In the genomic region with DNA sequence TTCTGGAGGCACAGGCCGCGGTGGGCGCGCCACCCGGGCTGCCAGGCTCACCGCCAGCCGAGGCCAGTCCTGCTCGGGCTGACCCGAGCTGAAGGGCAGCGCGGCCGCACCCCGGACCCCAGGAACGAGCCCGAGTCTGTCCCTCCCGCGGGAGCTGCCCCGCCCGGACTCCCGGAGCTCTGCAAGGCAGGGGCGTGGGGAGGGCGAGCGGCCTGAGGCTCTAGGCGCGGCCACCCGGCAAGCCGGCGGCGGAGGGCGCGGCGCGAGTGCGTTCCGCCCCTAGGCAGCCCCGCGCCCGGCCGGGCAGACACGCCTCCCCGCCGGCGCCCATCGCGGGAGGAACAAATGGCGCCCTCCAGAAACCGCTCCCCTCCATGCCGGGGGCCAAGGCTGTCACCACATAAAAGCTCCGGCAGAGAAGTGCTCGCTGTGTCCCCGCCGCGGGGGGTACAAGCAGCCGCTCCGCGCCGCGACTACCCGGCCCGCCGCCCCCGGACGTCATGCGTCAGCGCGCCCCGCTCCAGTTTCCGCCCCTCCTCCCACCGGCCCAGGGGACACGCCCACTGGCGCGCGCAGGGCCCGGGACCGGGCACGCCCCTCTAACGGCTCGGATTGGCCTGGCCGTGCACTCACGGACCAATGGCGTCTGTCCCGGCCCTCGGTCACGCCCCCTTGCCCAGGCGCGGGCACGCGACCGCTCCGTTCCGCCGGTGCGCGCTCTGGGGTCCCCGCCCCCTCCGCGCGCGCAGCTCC, we compare ENCODE assay signal across 8 cellular contexts. TPM values are rescaled to one million over a fixed set of nuclear protein-coding genes. Genes with fewer than 3 reads are reported as not detected.
A peak's percentile ranks its signal among the peaks of the same experiment; 100 is the strongest.
DNase-seq lines count a peak whose midpoint lies in the region; ATAC-seq and TF ChIP-seq lines count a peak whose summit lies in the region.

No MANE protein-coding gene starts in this region.

- TF ChIP-seq CTCF in GM10248 (IDR thresholded peaks at IDR 0.05; ENCODE audit: control extremely low read depth, extremely low read depth, low read depth, missing control alignments) (no peak), suprapubic skin (IDR thresholded peaks at IDR 0.05) (no peak)

- no peaks in the 10 kb centered on the region for H3K9me3 Mint-ChIP-seq in activated naive CD8-positive, alpha-beta T cell (ENCODE audit: low read depth)

- no peaks in the 10 kb centered on the region for H3K27me3 ChIP-seq in suprapubic skin

- TF ChIP-seq EP300 in suprapubic skin (IDR thresholded peaks at IDR 0.05): no peak

- POLR2A ChIA-PET in GM10248 (lab: Yijun Ruan, JAX): interaction anchor here (0.5 to 2.5 kb wide), 9 partner anchors 10 to 108 kb away, joined by 3 to 10 read pairs (median 3); no protein-coding TSS in a partner anchor

- H3K4me1 Mint-ChIP-seq in activated naive CD8-positive, alpha-beta T cell (ENCODE audit: low read depth): peaks cover 51% of the 10 kb centered on the region

- peak overlapping the region; percentile 94 for H3K4me3 ChIP-seq in suprapubic skin

- peaks cover 35% of the 10 kb centered on the region for H3K4me1 ChIP-seq in suprapubic skin

- 1% methylated on average over 25 of the region's 99 CpGs for WGBS in suprapubic skin

- no peaks in the 10 kb centered on the region for H3K36me3 Mint-ChIP-seq in activated naive CD8-positive, alpha-beta T cell

- H3K27ac ChIP-seq in suprapubic skin: peak overlapping the region; percentile 99

- peak overlapping the region; percentile 69 for H3K4me3 Mint-ChIP-seq in activated naive CD8-positive, alpha-beta T cell

- H3K27ac Mint-ChIP-seq in activated naive CD8-positive, alpha-beta T cell: no peak overlapping the region

- H3K36me3 ChIP-seq in suprapubic skin: no peaks in the 10 kb centered on the region

- no peaks in the 10 kb centered on the region for H3K9me3 ChIP-seq in suprapubic skin

- CTCF ChIA-PET in GM10248 (lab: Yijun Ruan, JAX): interaction anchor here (0.6 to 4.2 kb wide), 14 partner anchors 9 to 164 kb away, joined by 3 to 19 read pairs (median 3); no protein-coding TSS in a partner anchor

- peak; percentile 80 to 91 for TF ChIP-seq POLR2A in suprapubic skin (IDR thresholded peaks at IDR 0.05)

- ATAC-seq in HG02571 (IDR thresholded peaks at IDR 0.05; ENCODE audit: unreplicated experiment) (peak; percentile 63), SK-N-SH treated with all-trans-retinoic acid at 6 μM for 48 hours (peak; percentile 87)

- H3K27me3 Mint-ChIP-seq in activated naive CD8-positive, alpha-beta T cell: no peaks in the 10 kb centered on the region

- DNase-seq in GM10248 (ENCODE audit: extremely low spot score): peak; percentile 98
- DNase-seq in NAMALWA (ENCODE audit: low spot score): peak; percentile 97
- peak; percentile 98 for DNase-seq in glomerular visceral epithelial cell (ENCODE audit: extremely low spot score)
- DNase-seq in occipital lobe (lab: John Stamatoyannopoulos, UW): peak; percentile 98
- DNase-seq in suprapubic skin (ENCODE audit: low spot score in 2 of 2): peak; percentile 99

TF ChIP-seq in SK-N-SH treated with all-trans-retinoic acid at 6 μM for 48 hours, 23 proteins besides CTCF, POLR2A, EP300 and RAD21:
- no peak for TF ChIP-seq POU6F1 (CRISPR knock-in tag; IDR thresholded peaks at IDR 0.05; ENCODE audit: borderline replicate concordance, low read depth)
- no peak for TF ChIP-seq ZNF565 (CRISPR knock-in tag; conservative IDR thresholded peaks at IDR 0.05; ENCODE audit: low read depth)
- no peak for TF ChIP-seq TCF4 (CRISPR knock-in tag; IDR thresholded peaks at IDR 0.05; ENCODE audit: borderline replicate concordance)
- TF ChIP-seq CSDC2 (CRISPR knock-in tag; IDR thresholded peaks at IDR 0.05): no peak
- TF ChIP-seq ZNF70 (CRISPR knock-in tag; IDR thresholded peaks at IDR 0.05): no peak
- no peak for TF ChIP-seq ZNF8 (CRISPR knock-in tag; IDR thresholded peaks at IDR 0.05)
- TF ChIP-seq ZC3H10 (CRISPR knock-in tag; IDR thresholded peaks at IDR 0.05): no peak
- TF ChIP-seq ISL1 (CRISPR knock-in tag; IDR thresholded peaks at IDR 0.05): no peak
- TF ChIP-seq CREB5 (CRISPR knock-in tag; IDR thresholded peaks at IDR 0.05; ENCODE audit: low read depth): no peak
- TF ChIP-seq PPARA (CRISPR knock-in tag; IDR thresholded peaks at IDR 0.05; ENCODE audit: borderline replicate concordance): no peak
- TF ChIP-seq ESRRG (CRISPR knock-in tag; IDR thresholded peaks at IDR 0.05): no peak
- no peak for TF ChIP-seq TSHZ2 (CRISPR knock-in tag; IDR thresholded peaks at IDR 0.05)
- no peak for TF ChIP-seq OSR1 (CRISPR knock-in tag; IDR thresholded peaks at IDR 0.05)
- no peak for TF ChIP-seq ZFP30 (CRISPR knock-in tag; IDR thresholded peaks at IDR 0.05)

RNA-seq across cellular contexts. Expression of gene KLF13, which starts 0.5 kb away (rescaled TPM):
- 47.9 TPM for total RNA-seq in occipital lobe
- total RNA-seq in suprapubic skin: 100 to 1,000 TPM; 141 to 162 (median 145) TPM

Comparison
In these comparisons a context has a peak if more than half of its experiments do, and no peak if none do; other contexts are left out.
1. Peak in every context shown above with its lines: DNase-seq, ATAC-seq, H3K4me3 ChIP-seq and H3K27ac ChIP-seq.